Comparison of ENCODE assay signal across 8 cellular contexts in the genomic region with DNA sequence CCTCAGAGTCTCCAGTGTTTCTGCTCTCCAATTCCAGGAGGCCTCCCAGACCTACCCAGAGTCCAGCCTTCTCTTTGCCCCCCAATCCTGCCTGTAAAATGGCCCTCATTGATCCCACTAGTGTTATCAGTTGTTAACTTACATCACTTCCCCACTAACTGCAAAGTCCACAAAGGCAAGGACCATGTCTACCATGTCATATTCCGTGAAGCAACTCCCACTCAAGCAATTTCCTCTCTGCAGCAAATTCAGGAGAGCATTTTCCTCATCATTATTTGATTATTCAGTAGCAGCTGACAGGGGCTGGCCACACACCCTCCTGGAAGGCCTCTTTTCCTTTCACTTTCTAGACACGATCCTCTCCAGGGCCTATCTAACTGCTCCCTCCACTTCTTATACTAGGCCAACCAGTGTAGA.
DNase-seq lines count a peak whose midpoint lies in the region; ATAC-seq lines count a peak whose summit lies in the region.

No MANE protein-coding gene starts in this region.

- DNase-seq in Daoy (ENCODE audit: low read depth) (peak; percentile 67), memory B cell (ENCODE audit: low spot score in 2 of 2) (peak in 1 of 2 donors; percentile 45), NCI-H524 (lab: John Stamatoyannopoulos, UW) (no peak), HT-29 (ENCODE audit: low spot score) (no peak)
- DNase-seq in activated naive CD8-positive, alpha-beta T cell treated with anti-CD3 and anti-CD28 coated beads for 36 hours, result peak; percentile 8
- no peak for DNase-seq in activated T-cell treated with anti-CD3 and anti-CD28 coated beads, Interleukin-2, amount 50 U/mL, for 24 hours
- no peak for DNase-seq in effector CD8-positive, alpha-beta T cell (lab: John Stamatoyannopoulos, UW)

- peaks cover 4% of the 10 kb centered on the region for H3K36me3 Mint-ChIP-seq in activated naive CD8-positive, alpha-beta T cell treated with anti-CD3 and anti-CD28 coated beads for 36 hours
- H3K36me3 Mint-ChIP-seq in memory B cell, result no peaks in the 10 kb centered on the region
- no peaks in the 10 kb centered on the region for H3K36me3 Mint-ChIP-seq in activated T-cell treated with anti-CD3 and anti-CD28 coated beads, Interleukin-2, amount 50 U/mL, for 24 hours (ENCODE audit: low read depth)

- no peaks in the 10 kb centered on the region for H3K9me3 Mint-ChIP-seq in activated naive CD8-positive, alpha-beta T cell treated with anti-CD3 and anti-CD28 coated beads for 36 hours
- no peaks in the 10 kb centered on the region for H3K9me3 Mint-ChIP-seq in memory B cell
- no peaks in the 10 kb centered on the region for H3K9me3 Mint-ChIP-seq in activated T-cell treated with anti-CD3 and anti-CD28 coated beads, Interleukin-2, amount 50 U/mL, for 24 hours

- ATAC-seq in HG02642 (IDR thresholded peaks at IDR 0.05; ENCODE audit: poor library complexity, unreplicated experiment) (peak; percentile 48), memory B cell (ENCODE audit: low read depth) (peak; percentile 91)

- H3K27ac Mint-ChIP-seq in activated naive CD8-positive, alpha-beta T cell treated with anti-CD3 and anti-CD28 coated beads for 36 hours, result no peak overlapping the region
- H3K27ac Mint-ChIP-seq in memory B cell, result no peak overlapping the region
- no peak overlapping the region for H3K27ac Mint-ChIP-seq in activated T-cell treated with anti-CD3 and anti-CD28 coated beads, Interleukin-2, amount 50 U/mL, for 24 hours

- H3K27me3 Mint-ChIP-seq in activated naive CD8-positive, alpha-beta T cell treated with anti-CD3 and anti-CD28 coated beads for 36 hours, result no peaks in the 10 kb centered on the region
- H3K27me3 Mint-ChIP-seq in memory B cell, result no peaks in the 10 kb centered on the region
- H3K27me3 Mint-ChIP-seq in activated T-cell treated with anti-CD3 and anti-CD28 coated beads, Interleukin-2, amount 50 U/mL, for 24 hours, result no peaks in the 10 kb centered on the region

- H3K4me3 Mint-ChIP-seq in activated naive CD8-positive, alpha-beta T cell treated with anti-CD3 and anti-CD28 coated beads for 36 hours, result no peak overlapping the region
- H3K4me3 Mint-ChIP-seq in memory B cell, result no peak overlapping the region
- H3K4me3 Mint-ChIP-seq in activated T-cell treated with anti-CD3 and anti-CD28 coated beads, Interleukin-2, amount 50 U/mL, for 24 hours, result no peak overlapping the region

- peaks cover 8% of the 10 kb centered on the region for H3K4me1 Mint-ChIP-seq in activated naive CD8-positive, alpha-beta T cell treated with anti-CD3 and anti-CD28 coated beads for 36 hours
- peaks cover 18% of the 10 kb centered on the region for H3K4me1 Mint-ChIP-seq in memory B cell
- peaks cover 15% of the 10 kb centered on the region for H3K4me1 Mint-ChIP-seq in activated T-cell treated with anti-CD3 and anti-CD28 coated beads, Interleukin-2, amount 50 U/mL, for 24 hours (ENCODE audit: low read depth)

Comparison
In these comparisons a context has a peak if more than half of its experiments do, and no peak if none do; other contexts are left out.
1. DNase-seq: peak in Daoy (single experiment) and activated naive CD8-positive, alpha-beta T cell treated with anti-CD3 and anti-CD28 coated beads for 36 hours (single experiment); none in NCI-H524 (0 of 2), HT-29 (single experiment), activated T-cell treated with anti-CD3 and anti-CD28 coated beads, Interleukin-2, amount 50 U/mL, for 24 hours (single experiment) and effector CD8-positive, alpha-beta T cell (single experiment).